Comparison of ENCODE assay signal across 8 cellular contexts in genomic region chr20:32277361-32278198, GRCh38. TPM values are rescaled to one million over a fixed set of nuclear protein-coding genes. Genes with fewer than 3 reads are reported as not detected.
DNase-seq lines count a peak whose midpoint lies in the region; ATAC-seq and TF ChIP-seq lines count a peak whose summit lies in the region.

Gene KIF3B (plus strand): TSS chr20:32277651. CDS start chr20:32309778, 32,127 bp downstream.

- no peak for TF ChIP-seq POLR2A in transverse colon (IDR thresholded peaks at IDR 0.05)

- H3K9me3 ChIP-seq in transverse colon: no peaks in the 10 kb centered on the region

- peaks cover 34% of the 10 kb centered on the region for H3K4me1 Mint-ChIP-seq in T-helper 1 cell treated with Interleukin-12 subunit alpha and Interleukin-12 subunit beta and Interleukin-4 antibody, amounts not matched to agents 30 μg/mL and 1 μg/mL, for 36 hours (ENCODE audit: low read depth)

- H3K4me3 ChIP-seq in GM12875 (ENCODE audit: low read depth, low read length) (peak within 1 kb of the TSS; percentile 77), transverse colon (peak within 1 kb of the TSS; percentile 83 to 99 (median 92))

- TF ChIP-seq EP300 in transverse colon (IDR thresholded peaks at IDR 0.05; ENCODE audit: low read depth): no peak

- no peaks in the 10 kb centered on the region for H3K27me3 Mint-ChIP-seq in T-helper 1 cell treated with Interleukin-12 subunit alpha and Interleukin-12 subunit beta and Interleukin-4 antibody, amounts not matched to agents 30 μg/mL and 1 μg/mL, for 36 hours (ENCODE audit: low read depth)

- intact Hi-C loops in left cardiac atrium (cut with DNase I) (no loop called here), posterior cingulate gyrus (cut with DNase I) (loop anchor here (1.0 to 10.0 kb wide), 2 partner anchors 70 to 187 kb away; partner anchors contain the start of genes PLAGL2 and POFUT1), transverse colon (cut with DNase I; ENCODE audit: low total_unique reads) (no loop called here)

- 0 to 4% methylated on average over 6 to 20 of the region's 62 CpGs for WGBS in transverse colon (ENCODE audit: low coverage in 1 of 2), 2 donors

- DNase-seq in NCI-H146 treated with DMSO at 0.1 percent for 48 hours (lab: John Stamatoyannopoulos, UW; ENCODE audit: unreplicated experiment) (peak; percentile 99), amniotic epithelial cell (ENCODE audit: low read depth) (peak; percentile 90), left cardiac atrium (peak; percentile 91), posterior cingulate gyrus (peak; percentile 85 to 98 (median 90)), transverse colon (peak; percentile 91)

- H3K27me3 ChIP-seq in transverse colon: no peaks in the 10 kb centered on the region

- TF ChIP-seq CTCF in GM12875 (IDR thresholded peaks at IDR 0.05; ENCODE audit: borderline replicate concordance, insufficient read depth, low read depth, low read length): no peak
- TF ChIP-seq CTCF in transverse colon (IDR thresholded peaks at IDR 0.05): no peak

- H3K36me3 Mint-ChIP-seq in T-helper 1 cell treated with Interleukin-12 subunit alpha and Interleukin-12 subunit beta and Interleukin-4 antibody, amounts not matched to agents 30 μg/mL and 1 μg/mL, for 36 hours (ENCODE audit: low read depth): peaks cover 13% of the 10 kb centered on the region

- H3K27ac ChIP-seq in transverse colon: peak within 1 kb of the TSS; percentile 80 to 85 (median 84)

- peaks cover 4 to 16% (median 10%) of the 10 kb centered on the region in 4 donors for H3K4me1 ChIP-seq in transverse colon

- ATAC-seq in HG02840 (IDR thresholded peaks at IDR 0.05; ENCODE audit: low FRiP score, unreplicated experiment) (peak; percentile 73), left cardiac atrium (peak; percentile 95 to 98)

- in situ Hi-C loops in transverse colon (cut with MboI; ENCODE audit: low pct_ligation_motif_present in 1 of 4, low pct_unique_long_range_greater_than_20kb in 1 of 4, low sequenced_read_pairs in 3 of 4): no loop called here

- H3K27ac Mint-ChIP-seq in T-helper 1 cell treated with Interleukin-12 subunit alpha and Interleukin-12 subunit beta and Interleukin-4 antibody, amounts not matched to agents 30 μg/mL and 1 μg/mL, for 36 hours: peak within 1 kb of the TSS; percentile 83

- H3K36me3 ChIP-seq in transverse colon: no peaks in the 10 kb centered on the region

- peak within 1 kb of the TSS; percentile 86 for H3K4me3 Mint-ChIP-seq in T-helper 1 cell treated with Interleukin-12 subunit alpha and Interleukin-12 subunit beta and Interleukin-4 antibody, amounts not matched to agents 30 μg/mL and 1 μg/mL, for 36 hours

- H3K9me3 Mint-ChIP-seq in T-helper 1 cell treated with Interleukin-12 subunit alpha and Interleukin-12 subunit beta and Interleukin-4 antibody, amounts not matched to agents 30 μg/mL and 1 μg/mL, for 36 hours: peaks cover 12% of the 10 kb centered on the region

RNA-seq across cellular contexts. Expression of gene KIF3B, which starts in this region (rescaled TPM):
- total RNA-seq in left cardiac atrium: 10 to 100 TPM; 13.1 to 17.0 TPM
- 10 to 100 TPM; 26.6 to 46.5 (median 37.5) TPM for total RNA-seq in transverse colon

Comparison
In these comparisons a context has a peak if more than half of its experiments do, and no peak if none do; other contexts are left out.
1. Peak in every context shown above with its lines: DNase-seq, ATAC-seq, H3K4me3 ChIP-seq and H3K27ac ChIP-seq.